In the genomic region with DNA sequence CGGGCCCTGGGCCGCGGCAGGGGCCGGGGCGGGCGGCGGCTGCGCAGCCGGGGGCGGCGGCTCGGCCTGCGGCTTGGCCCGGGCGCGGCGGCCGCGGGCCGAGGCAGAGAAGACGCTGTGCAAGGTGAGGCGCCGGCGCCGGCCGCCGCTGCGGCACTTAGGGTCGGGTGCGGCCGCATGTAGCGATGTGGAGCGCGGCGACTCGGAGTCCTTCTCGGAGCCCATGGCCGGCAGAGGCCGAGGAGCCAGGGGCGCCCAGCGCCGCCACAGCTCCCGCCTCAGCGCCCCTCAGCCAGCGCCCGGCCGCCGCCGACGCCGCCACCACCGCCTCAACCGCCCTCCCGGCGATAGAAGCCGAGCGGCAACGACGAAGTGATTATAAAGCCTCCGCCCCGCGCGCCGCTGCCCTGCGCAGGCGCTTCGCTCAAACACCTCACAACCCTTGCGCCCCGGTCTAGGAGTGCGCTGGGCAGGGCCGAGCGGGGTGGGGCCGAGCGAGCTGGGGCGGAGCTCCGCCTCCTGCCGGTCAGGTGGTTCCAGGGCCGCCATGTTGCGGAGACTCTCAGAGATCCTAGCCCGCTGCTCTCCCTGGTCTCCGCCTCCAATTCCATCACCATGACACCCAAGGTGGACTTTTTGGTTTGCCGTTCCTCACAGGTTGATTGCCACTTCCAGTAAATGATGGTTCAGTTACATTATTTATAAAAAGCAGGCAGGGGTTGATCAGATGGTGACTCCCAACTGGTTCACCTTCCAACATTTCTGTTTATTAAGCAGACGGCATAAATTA, we compare ENCODE assay signal across 8 cellular contexts. TPM values are rescaled to one million over a fixed set of nuclear protein-coding genes. Genes with fewer than 3 reads are reported as not detected.
DNase-seq lines count a peak whose midpoint lies in the region; ATAC-seq and TF ChIP-seq lines count a peak whose summit lies in the region.

A gene with protein sequence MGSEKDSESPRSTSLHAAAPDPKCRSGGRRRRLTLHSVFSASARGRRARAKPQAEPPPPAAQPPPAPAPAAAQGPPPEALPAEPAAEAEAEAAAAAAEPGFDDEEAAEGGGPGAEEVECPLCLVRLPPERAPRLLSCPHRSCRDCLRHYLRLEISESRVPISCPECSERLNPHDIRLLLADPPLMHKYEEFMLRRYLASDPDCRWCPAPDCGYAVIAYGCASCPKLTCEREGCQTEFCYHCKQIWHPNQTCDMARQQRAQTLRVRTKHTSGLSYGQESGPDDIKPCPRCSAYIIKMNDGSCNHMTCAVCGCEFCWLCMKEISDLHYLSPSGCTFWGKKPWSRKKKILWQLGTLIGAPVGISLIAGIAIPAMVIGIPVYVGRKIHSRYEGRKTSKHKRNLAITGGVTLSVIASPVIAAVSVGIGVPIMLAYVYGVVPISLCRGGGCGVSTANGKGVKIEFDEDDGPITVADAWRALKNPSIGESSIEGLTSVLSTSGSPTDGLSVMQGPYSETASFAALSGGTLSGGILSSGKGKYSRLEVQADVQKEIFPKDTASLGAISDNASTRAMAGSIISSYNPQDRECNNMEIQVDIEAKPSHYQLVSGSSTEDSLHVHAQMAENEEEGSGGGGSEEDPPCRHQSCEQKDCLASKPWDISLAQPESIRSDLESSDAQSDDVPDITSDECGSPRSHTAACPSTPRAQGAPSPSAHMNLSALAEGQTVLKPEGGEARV (minus strand): TSS at position 349 of the 790 bp plus-strand sequence. CDS start 124 bp downstream, at position 225.

- intact Hi-C loops in Right ventricle myocardium superior (cut with DNase I): no loop called here

- peak; percentile 99 for TF ChIP-seq POLR2A in GM10847 (IDR thresholded peaks at IDR 0.05; ENCODE audit: extremely low read depth, insufficient read length)
- peak; percentile 96 to 98 for TF ChIP-seq POLR2A in tibial nerve (IDR thresholded peaks at IDR 0.05)

- 2% methylated on average over 41 to 46 of the region's 83 CpGs for WGBS in tibial nerve, 2 donors

- TF ChIP-seq CTCF in parathyroid adenoma (IDR thresholded peaks at IDR 0.05) (peak; percentile 12), tibial nerve (IDR thresholded peaks at IDR 0.05) (peak; percentile 7 to 72 (median 34))

- peak within 1 kb of the TSS; percentile 28 for H3K9ac ChIP-seq in parathyroid adenoma

- H3K4me3 ChIP-seq in parathyroid adenoma (ENCODE audit: low read depth, low read length) (peak within 1 kb of the TSS; percentile 84), tibial nerve (peak within 1 kb of the TSS; percentile 46 to 97 (median 88))

- H3K9me3 ChIP-seq in parathyroid adenoma (ENCODE audit: control insufficient read depth, low read length): no peaks in the 10 kb centered on the region
- H3K9me3 ChIP-seq in tibial nerve: no peaks in the 10 kb centered on the region

- H3K36me3 ChIP-seq in parathyroid adenoma (ENCODE audit: control insufficient read depth, insufficient read depth, low read length) (no peaks in the 10 kb centered on the region), tibial nerve (no peaks in the 10 kb centered on the region)

- ATAC-seq in HG02678 (IDR thresholded peaks at IDR 0.05; ENCODE audit: unreplicated experiment) (peak; percentile 84), Right ventricle myocardium superior (ENCODE audit: poor library complexity) (peak; percentile 98)

- H2AFZ ChIP-seq in parathyroid adenoma: peak within 1 kb of the TSS; percentile 87

- H3K79me2 ChIP-seq in parathyroid adenoma: peaks cover 7% of the 10 kb centered on the region

- peak within 1 kb of the TSS; percentile 92 for H3K4me2 ChIP-seq in parathyroid adenoma (ENCODE audit: low read length)

- DNase-seq in NCI-H1417 (lab: John Stamatoyannopoulos, UW): peak; percentile 96 to 98 (median 96)
- peak; percentile 61 to 88 for DNase-seq in SW 1271 (lab: John Stamatoyannopoulos, UW)
- peak; percentile 86 for DNase-seq in activated naive CD8-positive, alpha-beta T cell treated with anti-CD3 and anti-CD28 coated beads, Interleukin-2, amount 50 U/mL, for 16 hours (ENCODE audit: low read depth, low spot score)
- DNase-seq in Right ventricle myocardium superior: peak; percentile 97
- DNase-seq in tibial nerve (ENCODE audit: low spot score in 2 of 2): peak; percentile 86 to 89

- H3K27me3 ChIP-seq in parathyroid adenoma (ENCODE audit: control insufficient read depth, insufficient read depth, low read length): no peaks in the 10 kb centered on the region
- no peaks in the 10 kb centered on the region for H3K27me3 ChIP-seq in tibial nerve

- H3K4me1 ChIP-seq in parathyroid adenoma: peaks cover 5% of the 10 kb centered on the region
- peaks cover 0 to 40% (median 23%) of the 10 kb centered on the region in 4 donors for H3K4me1 ChIP-seq in tibial nerve

- H3K27ac ChIP-seq in parathyroid adenoma (peak within 1 kb of the TSS; percentile 78), tibial nerve (peak within 1 kb of the TSS; percentile 79 to 97 (median 95))

- peak; percentile 71 to 99 for TF ChIP-seq EP300 in tibial nerve (IDR thresholded peaks at IDR 0.05)

RNA-seq across cellular contexts. Expression of the gene that starts here (rescaled TPM):
- total RNA-seq in Right ventricle myocardium superior: 14.3 TPM
- 10 to 100 TPM; 13.9 to 22.9 (median 17.2) TPM for total RNA-seq in tibial nerve

Comparison
In these comparisons a context has a peak if more than half of its experiments do, and no peak if none do; other contexts are left out.
1. Peak in every context shown above with its lines: DNase-seq, ATAC-seq, H3K4me3 ChIP-seq and H3K27ac ChIP-seq.